In genomic region chr15:39172380-39173281, GRCh38 we compare ENCODE assay signal across 8 cellular contexts.
A peak's percentile ranks its signal among the peaks of the same experiment; 100 is the strongest.
DNase-seq lines count a peak whose midpoint lies in the region; ATAC-seq, FAIRE-seq and TF ChIP-seq lines count a peak whose summit lies in the region.

No MANE protein-coding gene starts in this region.

- peak overlapping the region in 6 of 10 donors; percentile 25 to 39 (median 30) for H3K4me3 ChIP-seq in heart right ventricle
- H3K4me3 ChIP-seq in rectal smooth muscle tissue (ENCODE audit: low read length): peak overlapping the region; percentile 38

- DNase-seq in GM18507 (ENCODE audit: extremely low spot score, insufficient read length, low read depth) (no peak), T1000 (lab: John Stamatoyannopoulos, UW) (peak; percentile 23), heart right ventricle (peak in 1 of 2 donors; percentile 9), HuH-7 (ENCODE audit: low spot score) (no peak), NCI-H748 treated with DMSO at 0.1 percent for 48 hours (lab: John Stamatoyannopoulos, UW) (no peak), KBM-7 (no peak), cortex of kidney (lab: John Stamatoyannopoulos, UW) (no peak)

- intact Hi-C loops in heart right ventricle (cut with DNase I): loop anchor here (1.0 to 10.0 kb wide), 11 partner anchors 292 to 585 kb away; partner anchors contain the start of gene THBS1 (in 5 of the 10)

- no peak overlapping the region for H3K9ac ChIP-seq in rectal smooth muscle tissue (ENCODE audit: low read length)

- H3K27me3 ChIP-seq in heart right ventricle (no peaks in the 10 kb centered on the region), rectal smooth muscle tissue (ENCODE audit: control insufficient read depth, insufficient read depth, low read length) (no peaks in the 10 kb centered on the region)

- peak; percentile 52 to 69 (median 64) for ATAC-seq in heart right ventricle

- peak; percentile 50 for FAIRE-seq in GM18507 (lab: Jason Lieb, UNC)

- no peaks in the 10 kb centered on the region for H3K9me3 ChIP-seq in heart right ventricle

- H3K27ac ChIP-seq in heart right ventricle: peak overlapping the region in 8 of 10 donors; percentile 12 to 62 (median 32)
- H3K27ac ChIP-seq in rectal smooth muscle tissue (ENCODE audit: low read depth, low read length): peak overlapping the region; percentile 86

- in situ Hi-C loops in KBM-7 (cut with MboI; ENCODE audit: low pct_unique_long_range_greater_than_20kb, low sequenced_read_pairs): no loop called here

- WGBS in heart right ventricle, 2 donors: 61 to 66% methylated on average over 17 of the region's 17 CpGs

- H3K4me1 ChIP-seq in heart right ventricle (peaks cover 0 to 17% (median 9%) of the 10 kb centered on the region in 9 donors), rectal smooth muscle tissue (ENCODE audit: control insufficient read depth, insufficient read depth, low read length) (peaks cover 25% of the 10 kb centered on the region)

- H3K36me3 ChIP-seq in heart right ventricle (no peaks in the 10 kb centered on the region), rectal smooth muscle tissue (ENCODE audit: control insufficient read depth, insufficient read depth, low read length) (no peaks in the 10 kb centered on the region)

- TF ChIP-seq CTCF in heart right ventricle (IDR thresholded peaks at IDR 0.05): no peak
